In the genomic region with DNA sequence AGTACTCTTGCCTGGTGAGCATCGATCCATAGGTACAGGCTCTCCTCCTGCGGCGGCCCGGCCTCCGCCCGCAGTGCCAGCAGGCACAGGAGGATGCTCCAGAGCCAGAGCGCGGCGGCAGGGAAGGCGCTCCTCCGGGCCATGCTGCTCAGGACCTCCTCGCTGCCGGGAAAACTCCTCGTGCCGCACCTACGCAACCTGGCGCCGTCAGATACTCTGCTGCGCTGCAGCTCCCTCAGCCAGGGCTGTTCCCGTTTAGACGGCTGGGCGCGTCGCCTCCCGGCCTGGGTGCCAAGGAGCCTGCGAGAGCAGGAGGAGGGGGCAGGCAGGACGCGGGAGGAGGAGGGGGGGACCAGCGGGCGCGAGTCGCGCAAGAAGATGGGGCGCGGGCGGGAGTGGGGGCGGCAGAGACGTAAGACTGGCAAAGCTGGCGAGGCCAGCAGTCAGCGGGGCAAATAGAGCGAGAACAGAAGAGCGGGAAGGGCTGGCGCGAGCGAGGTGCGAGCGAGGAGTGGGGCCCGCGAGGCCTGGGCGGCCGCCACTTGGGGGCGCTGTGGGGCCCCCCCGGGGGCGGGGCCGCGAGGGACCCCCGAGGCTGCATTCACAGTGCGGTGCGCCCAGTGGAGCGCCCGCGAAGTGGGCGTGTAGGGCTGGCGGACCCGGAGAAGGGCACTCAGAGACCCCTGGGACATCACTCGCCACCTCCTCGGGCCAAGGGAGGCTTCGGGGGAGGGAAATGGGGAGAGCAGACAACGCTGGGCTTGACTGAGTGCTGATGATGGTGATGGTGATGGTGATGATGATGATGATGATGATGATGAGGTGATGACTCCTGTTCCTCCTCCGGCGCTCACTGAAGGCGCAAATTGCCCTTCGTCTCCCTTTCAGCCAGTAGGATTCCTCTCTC, we compare ENCODE assay signal across 9 cellular contexts. TPM values are rescaled to one million over a fixed set of nuclear protein-coding genes. Genes with fewer than 3 reads are reported as not detected.
DNase-seq lines count a peak whose midpoint lies in the region; ATAC-seq and TF ChIP-seq lines count a peak whose summit lies in the region.
"Had no signal": no experiment of that assay in that cellular context is flagged by ENCODE, and none has a peak within 500 bp of the region (broad histone marks: within the 10 kb centered on the region; RNA-seq: fewer than 3 reads in every experiment).

A gene with protein sequence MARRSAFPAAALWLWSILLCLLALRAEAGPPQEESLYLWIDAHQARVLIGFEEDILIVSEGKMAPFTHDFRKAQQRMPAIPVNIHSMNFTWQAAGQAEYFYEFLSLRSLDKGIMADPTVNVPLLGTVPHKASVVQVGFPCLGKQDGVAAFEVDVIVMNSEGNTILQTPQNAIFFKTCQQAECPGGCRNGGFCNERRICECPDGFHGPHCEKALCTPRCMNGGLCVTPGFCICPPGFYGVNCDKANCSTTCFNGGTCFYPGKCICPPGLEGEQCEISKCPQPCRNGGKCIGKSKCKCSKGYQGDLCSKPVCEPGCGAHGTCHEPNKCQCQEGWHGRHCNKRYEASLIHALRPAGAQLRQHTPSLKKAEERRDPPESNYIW (minus strand): TSS at position 257 of the 907 bp plus-strand sequence. CDS start 114 bp downstream, at position 143.

- no peaks in the 10 kb centered on the region for H3K9me3 ChIP-seq in WERI-Rb-1 (ENCODE audit: severe bottlenecking)
- H3K9me3 ChIP-seq in endodermal cell (ENCODE audit: control insufficient read depth, low read length) = no peaks in the 10 kb centered on the region

- H3K27ac Mint-ChIP-seq in endodermal cell (no peak within 1 kb of the TSS), natural killer cell (no peak within 1 kb of the TSS)

- H3K27ac ChIP-seq in WERI-Rb-1 (no peak within 1 kb of the TSS), endodermal cell (ENCODE audit: low read depth, low read length) (no peak within 1 kb of the TSS)
- H3K27ac ChIP-seq: BLaER1 treated with 17β-estradiol and CSF1 and Interleukin-3, amounts not matched to agents 10 nM and 100 nM had no signal

- TF ChIP-seq CTCF in WERI-Rb-1 (IDR thresholded peaks at IDR 0.05; ENCODE audit: low read depth, low read length) (peak; percentile 81), endodermal cell (conservative IDR thresholded peaks at IDR 0.05) (peak; percentile 83), natural killer cell (IDR thresholded peaks at IDR 0.05) (peak; percentile 32)

- H3K36me3 Mint-ChIP-seq in endodermal cell (ENCODE audit: low read depth) (no peaks in the 10 kb centered on the region), natural killer cell (no peaks in the 10 kb centered on the region)

- H3K9ac ChIP-seq in endodermal cell (ENCODE audit: extremely low read depth, low read length, poor library complexity, severe bottlenecking) = no peak within 1 kb of the TSS
- H3K9ac ChIP-seq: BLaER1 treated with 17β-estradiol and CSF1 and Interleukin-3, amounts not matched to agents 10 nM and 100 nM had no signal

- H3K4me3 ChIP-seq in WERI-Rb-1 (ENCODE audit: low read depth, low read length) = peak within 1 kb of the TSS; percentile 44
- peak within 1 kb of the TSS; percentile 57 for H3K4me3 ChIP-seq in endodermal cell (ENCODE audit: low read length)
- H3K4me3 ChIP-seq: BLaER1 treated with 17β-estradiol and CSF1 and Interleukin-3, amounts not matched to agents 10 nM and 100 nM had no signal

- no peaks in the 10 kb centered on the region for H3K4me1 Mint-ChIP-seq in endodermal cell
- peaks cover 7 to 9% of the 10 kb centered on the region in 2 donors for H3K4me1 Mint-ChIP-seq in natural killer cell

- WGBS in endodermal cell (ENCODE audit: insufficient coverage in 1 of 2, insufficient read length in 1 of 2), 2 experiments = 12 to 24% methylated on average over 29 to 73 of the region's 73 CpGs

- H3K27me3 Mint-ChIP-seq in endodermal cell (ENCODE audit: insufficient read depth) = peaks cover 61% of the 10 kb centered on the region
- peaks cover 35 to 40% of the 10 kb centered on the region in 2 donors for H3K27me3 Mint-ChIP-seq in natural killer cell (ENCODE audit: low read depth in 2 of 2)

- H3K27me3 ChIP-seq in WERI-Rb-1 (ENCODE audit: insufficient read depth, low read depth, severe bottlenecking) (peaks cover 22% of the 10 kb centered on the region), endodermal cell (ENCODE audit: control insufficient read depth, insufficient read depth, low read length, poor library complexity, severe bottlenecking) (peaks cover 75% of the 10 kb centered on the region)
- H3K27me3 ChIP-seq: BLaER1 treated with 17β-estradiol and CSF1 and Interleukin-3, amounts not matched to agents 10 nM and 100 nM had no signal

- ATAC-seq in HG03432 (IDR thresholded peaks at IDR 0.05; ENCODE audit: unreplicated experiment) = peak; percentile 77
- peak; percentile 49 to 57 (median 50) for ATAC-seq in natural killer cell
- no peak for ATAC-seq in GM18867 (IDR thresholded peaks at IDR 0.05; ENCODE audit: unreplicated experiment)

- H3K36me3 ChIP-seq in WERI-Rb-1 (no peaks in the 10 kb centered on the region), endodermal cell (ENCODE audit: control insufficient read depth, insufficient read depth, low read length) (no peaks in the 10 kb centered on the region)
- H3K36me3 ChIP-seq: BLaER1 treated with 17β-estradiol and CSF1 and Interleukin-3, amounts not matched to agents 10 nM and 100 nM had no signal

- intact Hi-C loops in natural killer cell (cut with micrococcal nuclease) = loop anchor here (5.0 kb wide), 1 partner anchor 111 kb away; no protein-coding TSS in a partner anchor

- DNase-seq in NCI-H1092 treated with DMSO at 0.1 percent for 48 hours (lab: John Stamatoyannopoulos, UW) (peak; percentile 16), NCI-H1092 (lab: John Stamatoyannopoulos, UW) (no peak), WERI-Rb-1 (peak; percentile 56), endodermal cell (peak; percentile 94), natural killer cell (no peak), NK-92 (lab: John Stamatoyannopoulos, UW; ENCODE audit: unreplicated experiment) (no peak)

- peak within 1 kb of the TSS; percentile 31 for H3K4me3 Mint-ChIP-seq in endodermal cell
- peak within 1 kb of the TSS; percentile 62 for H3K4me3 Mint-ChIP-seq in natural killer cell

- H3K9me3 Mint-ChIP-seq in endodermal cell = peaks cover 2% of the 10 kb centered on the region
- no peaks in the 10 kb centered on the region for H3K9me3 Mint-ChIP-seq in natural killer cell

- no peaks in the 10 kb centered on the region for H3K4me1 ChIP-seq in endodermal cell (ENCODE audit: control insufficient read depth, insufficient read depth, low read length)

RNA-seq across cellular contexts. Expression of the gene that starts here (rescaled TPM):
- total RNA-seq in endodermal cell = not detected
- 1.5 TPM for polyA plus RNA-seq in endodermal cell (2013, experiment 1 of 2)
- polyA plus RNA-seq in endodermal cell (2013, experiment 2 of 2) = 0.29 TPM
- total RNA-seq in natural killer cell = not detected

Comparison
In these comparisons a context has a peak if more than half of its experiments do, and no peak if none do; other contexts are left out.
1. DNase-seq: peak in NCI-H1092 treated with DMSO at 0.1 percent for 48 hours (single experiment), WERI-Rb-1 (single experiment) and endodermal cell (single experiment); none in NCI-H1092 (single experiment), natural killer cell (single experiment) and NK-92 (single experiment).
2. Peak in ATAC-seq in natural killer cell; RNA of the gene not detected or under 1 TPM.
3. CTCF ChIP-seq: peak in every context shown above with its lines; median percentile 83 in endodermal cell; 81 in WERI-Rb-1; 32 in natural killer cell.